ENCODE assay signal across 29 cellular contexts in the genomic region with DNA sequence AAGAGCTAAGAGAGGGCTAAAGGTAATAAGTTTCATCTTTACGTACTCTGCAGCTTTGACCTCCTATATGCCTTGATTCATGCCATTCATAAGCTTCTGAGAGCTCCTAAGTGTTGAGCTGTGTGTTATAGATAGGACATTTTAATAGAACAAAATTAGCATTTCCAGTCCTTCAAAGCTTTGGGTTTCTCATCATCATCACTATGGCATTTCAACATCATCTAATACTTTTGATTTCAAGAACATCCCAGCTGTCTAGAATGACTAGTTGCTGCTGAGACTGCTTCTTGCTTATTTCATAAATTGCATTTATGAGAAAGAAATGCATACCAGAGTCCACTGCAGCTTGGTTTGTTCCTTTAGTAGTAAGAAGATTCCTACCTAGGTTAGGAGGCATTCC.
"Had no signal": no experiment of that assay in that cellular context is flagged by ENCODE, and none has a peak within 500 bp of the region (broad histone marks: within the 10 kb centered on the region; RNA-seq: fewer than 3 reads in every experiment).

No MANE protein-coding gene starts in this region.

- ATAC-seq: activated CD8-positive, alpha-beta T cell treated with anti-CD3 and anti-CD28 coated beads for 36 hours; activated T-cell treated with anti-CD3 and anti-CD28 coated beads, Interleukin-2, amount 50 U/mL, for 72 hours; activated T-helper 17 cell treated with anti-CD3 and anti-CD28 coated beads, Interleukin-2, amount 50 U/mL, for 72 hours; body of pancreas; Panc1 had no signal

- H3K27me3 ChIP-seq: ascending aorta, body of pancreas, breast epithelium, SJCRH30 had no signal

- H3K27ac ChIP-seq: ascending aorta, body of pancreas, breast epithelium, SJCRH30, SK-N-MC had no signal

- H3K27me3 Mint-ChIP-seq: activated CD4-positive, alpha-beta T cell treated with anti-CD3 and anti-CD28 coated beads, Interleukin-2, amount 10 ng/mL, durations not matched to agents 24 days and 14 days had no signal

- H3K36me3 ChIP-seq: ascending aorta, breast epithelium, SJCRH30 had no signal

- H3K4me1 Mint-ChIP-seq: activated CD4-positive, alpha-beta T cell treated with anti-CD3 and anti-CD28 coated beads, Interleukin-2, amount 10 ng/mL, durations not matched to agents 24 days and 14 days; activated naive CD8-positive, alpha-beta T cell treated with anti-CD3 and anti-CD28 coated beads for 36 hours; activated T-helper 17 cell treated with anti-CD3 and anti-CD28 coated beads, Interleukin-2, amount 50 U/mL, for 72 hours had no signal

- H3K36me3 Mint-ChIP-seq: activated naive CD8-positive, alpha-beta T cell treated with anti-CD3 and anti-CD28 coated beads for 36 hours had no signal

- DNase-seq: activated CD4-positive, alpha-beta T cell treated with anti-CD3 and anti-CD28 coated beads, Interleukin-2, amount 10 ng/mL, durations not matched to agents 24 days and 14 days; activated CD4-positive, alpha-beta T cell treated with anti-CD3 and anti-CD28 coated beads, Interleukin-2, amount 50 U/mL, for 4 hours; activated CD8-positive, alpha-beta T cell treated with anti-CD3 and anti-CD28 coated beads for 36 hours; activated effector memory CD4-positive, alpha-beta T cell treated with anti-CD3 and anti-CD28 coated beads, Interleukin-2, amount 50 U/mL, for 16 hours; activated naive CD4-positive, alpha-beta T cell; activated naive CD4-positive, alpha-beta T cell treated with anti-CD3 and anti-CD28 coated beads, Interleukin-2, amount 50 U/mL, for 16 hours; activated naive CD8-positive, alpha-beta T cell treated with anti-CD3 and anti-CD28 coated beads for 36 hours; activated T-cell treated with anti-CD3 and anti-CD28 coated beads, Interleukin-2, amount 50 U/mL, for 1 hour; activated T-cell treated with anti-CD3 and anti-CD28 coated beads, Interleukin-2, amount 50 U/mL, for 72 hours; amygdala; body of pancreas; caudate nucleus; NCI-H1105; NCI-H1436; NCI-H1694; NCI-H1930; NCI-H2081 treated with DMSO at 0.1 percent for 48 hours; NCI-H226; NCI-H446 treated with DMSO at 0.1 percent for 48 hours; NCI-H524; NCI-H69; SHP77; SJCRH30; T1000 had no signal

- H3K27ac Mint-ChIP-seq: activated CD4-positive, alpha-beta T cell treated with anti-CD3 and anti-CD28 coated beads, Interleukin-2, amount 10 ng/mL, durations not matched to agents 24 days and 14 days; activated CD8-positive, alpha-beta T cell treated with anti-CD3 and anti-CD28 coated beads for 36 hours; activated naive CD8-positive, alpha-beta T cell treated with anti-CD3 and anti-CD28 coated beads for 36 hours; activated T-cell treated with anti-CD3 and anti-CD28 coated beads, Interleukin-2, amount 50 U/mL, for 72 hours; activated T-helper 17 cell treated with anti-CD3 and anti-CD28 coated beads, Interleukin-2, amount 50 U/mL, for 72 hours had no signal

- H3K9me3 Mint-ChIP-seq: activated CD4-positive, alpha-beta T cell treated with anti-CD3 and anti-CD28 coated beads, Interleukin-2, amount 10 ng/mL, durations not matched to agents 24 days and 14 days; activated CD8-positive, alpha-beta T cell treated with anti-CD3 and anti-CD28 coated beads for 36 hours; activated naive CD8-positive, alpha-beta T cell treated with anti-CD3 and anti-CD28 coated beads for 36 hours; activated T-cell treated with anti-CD3 and anti-CD28 coated beads, Interleukin-2, amount 50 U/mL, for 72 hours had no signal

- H3K9me3 ChIP-seq: ascending aorta, body of pancreas, breast epithelium, SJCRH30 had no signal

- H3K4me1 ChIP-seq: ascending aorta, body of pancreas, breast epithelium had no signal

- H3K4me3 ChIP-seq: ascending aorta, body of pancreas, breast epithelium, SJCRH30, SK-N-MC had no signal

- H3K4me3 Mint-ChIP-seq: activated CD4-positive, alpha-beta T cell treated with anti-CD3 and anti-CD28 coated beads, Interleukin-2, amount 10 ng/mL, durations not matched to agents 24 days and 14 days; activated CD8-positive, alpha-beta T cell treated with anti-CD3 and anti-CD28 coated beads for 36 hours; activated naive CD8-positive, alpha-beta T cell treated with anti-CD3 and anti-CD28 coated beads for 36 hours; activated T-cell treated with anti-CD3 and anti-CD28 coated beads, Interleukin-2, amount 50 U/mL, for 72 hours; activated T-helper 17 cell treated with anti-CD3 and anti-CD28 coated beads, Interleukin-2, amount 50 U/mL, for 72 hours had no signal
